In the genomic region with DNA sequence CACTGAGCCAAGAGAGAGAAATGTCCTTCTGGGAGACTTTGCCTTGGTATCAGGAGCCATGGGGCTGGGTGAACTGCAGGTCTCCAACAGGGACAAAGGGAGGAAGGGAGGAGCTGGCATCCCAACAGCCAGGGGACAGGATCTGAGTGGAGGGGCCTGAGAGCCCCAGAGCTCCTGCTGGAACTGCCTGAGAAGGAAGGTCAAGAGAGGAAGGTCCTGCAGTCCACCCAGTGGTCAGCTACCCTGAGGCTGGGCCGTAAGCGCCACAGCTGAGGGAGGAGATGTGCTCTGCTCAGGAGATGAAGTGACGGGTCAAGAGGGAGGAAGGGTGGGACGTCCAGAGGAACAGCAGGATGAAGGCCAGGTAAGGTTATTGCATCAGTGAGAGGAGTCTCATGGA, we compare ENCODE assay signal across 21 cellular contexts. TPM values are rescaled to one million over a fixed set of nuclear protein-coding genes. Genes with fewer than 3 reads are reported as not detected.
"Had no signal": no experiment of that assay in that cellular context is flagged by ENCODE, and none has a peak within 500 bp of the region (broad histone marks: within the 10 kb centered on the region; RNA-seq: fewer than 3 reads in every experiment).

No MANE protein-coding gene starts in this region.

- H3K9ac ChIP-seq: KMS-11 had no signal

- H3K36me3 ChIP-seq: SJSA1 had no signal

- H3K9me3 Mint-ChIP-seq: IgD-negative memory B cell had no signal

- H3K4me1 Mint-ChIP-seq: IgD-negative memory B cell had no signal

- H3K36me3 Mint-ChIP-seq: IgD-negative memory B cell had no signal

- H3K27me3 ChIP-seq: SJSA1 had no signal

- H3K9me3 ChIP-seq: SJSA1 had no signal

- H3K4me3 ChIP-seq: K562, SJSA1, SK-N-MC had no signal

- H3K4me1 ChIP-seq: SJSA1 had no signal

- H3K4me2 ChIP-seq: KMS-11 had no signal

- H3K27ac Mint-ChIP-seq: IgD-negative memory B cell had no signal

- H3K4me3 Mint-ChIP-seq: IgD-negative memory B cell had no signal

- H3K27ac ChIP-seq: KMS-11, SJSA1, SK-N-MC had no signal

- ATAC-seq: K562 had no signal

- DNase-seq: Kasumi-1, MM.1S, NCI-H1092 treated with DMSO at 0.1 percent for 48 hours, NCI-H1436, NCI-H2029, NCI-H2081 treated with DMSO at 0.1 percent for 48 hours, NCI-H2171, NCI-H226, NCI-H446, NCI-H510A, NCI-H69, NCI-H774, Right ventricle myocardium superior, RPMI8226, SIG-M5 had no signal

RNA-seq across cellular contexts. Expression of a gene that starts 7.5 kb away (rescaled TPM):
- total RNA-seq: K562, M059J, Right ventricle myocardium superior, SJSA1 had no signal

RNA-seq across cellular contexts. Expression of a gene that starts 8.6 kb away (rescaled TPM):
- total RNA-seq: K562, M059J, SJSA1 had no signal
